ENCODE assay signal across 9 cellular contexts in genomic region chr14:60093606-60094005, GRCh38.
DNase-seq lines count a peak whose midpoint lies in the region; ATAC-seq and TF ChIP-seq lines count a peak whose summit lies in the region.
"Had no signal": no experiment of that assay in that cellular context is flagged by ENCODE, and none has a peak within 500 bp of the region (broad histone marks: within the 10 kb centered on the region; RNA-seq: fewer than 3 reads in every experiment).

No MANE protein-coding gene starts in this region.

- H3K4me3 Mint-ChIP-seq in activated naive CD8-positive, alpha-beta T cell, result peak overlapping the region; percentile 93

- CTCF ChIA-PET in HEK293 (lab: Yijun Ruan, JAX), result no interaction called here

- H3K36me3 Mint-ChIP-seq in activated naive CD8-positive, alpha-beta T cell, result peaks cover 24% of the 10 kb centered on the region

- ATAC-seq in GM18870 (IDR thresholded peaks at IDR 0.05; ENCODE audit: unreplicated experiment) (no peak), HG02588 (IDR thresholded peaks at IDR 0.05; ENCODE audit: unreplicated experiment) (no peak)

- peaks cover 64% of the 10 kb centered on the region for H3K79me2 ChIP-seq in ACC112 (ENCODE audit: control insufficient read depth, insufficient read depth, low read length, unreplicated experiment)

- no peak overlapping the region for H2AFZ ChIP-seq in ACC112 (ENCODE audit: low read length, unreplicated experiment)

- DNase-seq in kidney glomerular epithelial cell (lab: John Stamatoyannopoulos, UW) (peak; percentile 8), NCI-H748 (lab: John Stamatoyannopoulos, UW; ENCODE audit: unreplicated experiment) (no peak), GM03348 (ENCODE audit: low spot score) (no peak)
- DNase-seq: NCI-H187 had no signal

- no peak for TF ChIP-seq CTCF in HEK293 (tag by site-specific recombination; IDR thresholded peaks at IDR 0.05)

- H3K27me3 Mint-ChIP-seq in activated naive CD8-positive, alpha-beta T cell, result no peaks in the 10 kb centered on the region

- peak overlapping the region; percentile 97 for H3K27ac Mint-ChIP-seq in activated naive CD8-positive, alpha-beta T cell

- POLR2A ChIA-PET in HEK293 (lab: Yijun Ruan, JAX), result no interaction called here

- H3K4me3 ChIP-seq in ACC112 (ENCODE audit: low read depth, low read length), result peak overlapping the region; percentile 93
- H3K4me3 ChIP-seq in HEK293 (ENCODE audit: low read depth, low read length), result peak overlapping the region; percentile 64

- no peaks in the 10 kb centered on the region for H3K36me3 ChIP-seq in ACC112 (ENCODE audit: insufficient read depth, low read length)
- H3K36me3 ChIP-seq in HEK293 (ENCODE audit: control insufficient read depth in 2 of 2, insufficient read depth in 1 of 2, low read length in 2 of 2), result peaks cover 0 to 13% of the 10 kb centered on the region in 2 experiments; a peak in 1 of 3 replicates

- peaks cover 4% of the 10 kb centered on the region for H3K9me3 Mint-ChIP-seq in activated naive CD8-positive, alpha-beta T cell (ENCODE audit: low read depth)

- H3K4me1 Mint-ChIP-seq in activated naive CD8-positive, alpha-beta T cell (ENCODE audit: low read depth), result peaks cover 43% of the 10 kb centered on the region

- no peaks in the 10 kb centered on the region for H3K27me3 ChIP-seq in ACC112 (ENCODE audit: insufficient read depth, low read length)

- peaks cover 28% of the 10 kb centered on the region for H3K4me1 ChIP-seq in ACC112 (ENCODE audit: control insufficient read depth, insufficient read depth, low read length, unreplicated experiment)
- peaks cover 19% of the 10 kb centered on the region for H3K4me1 ChIP-seq in HEK293 (ENCODE audit: control insufficient read depth, insufficient read depth, low read length)

- H3K27ac ChIP-seq in ACC112 (ENCODE audit: low read depth, low read length), result peak overlapping the region; percentile 95
- H3K27ac ChIP-seq in HEK293 (ENCODE audit: extremely low read depth, low read depth, low read length), result no peak overlapping the region

- H3K9me3 ChIP-seq in HEK293 (ENCODE audit: control insufficient read depth, insufficient read depth, low read depth, low read length), result no peaks in the 10 kb centered on the region

TF ChIP-seq in HEK293, 187 proteins besides CTCF, POLR2A, EP300 and RAD21:
- TF ChIP-seq, protein P1, sequence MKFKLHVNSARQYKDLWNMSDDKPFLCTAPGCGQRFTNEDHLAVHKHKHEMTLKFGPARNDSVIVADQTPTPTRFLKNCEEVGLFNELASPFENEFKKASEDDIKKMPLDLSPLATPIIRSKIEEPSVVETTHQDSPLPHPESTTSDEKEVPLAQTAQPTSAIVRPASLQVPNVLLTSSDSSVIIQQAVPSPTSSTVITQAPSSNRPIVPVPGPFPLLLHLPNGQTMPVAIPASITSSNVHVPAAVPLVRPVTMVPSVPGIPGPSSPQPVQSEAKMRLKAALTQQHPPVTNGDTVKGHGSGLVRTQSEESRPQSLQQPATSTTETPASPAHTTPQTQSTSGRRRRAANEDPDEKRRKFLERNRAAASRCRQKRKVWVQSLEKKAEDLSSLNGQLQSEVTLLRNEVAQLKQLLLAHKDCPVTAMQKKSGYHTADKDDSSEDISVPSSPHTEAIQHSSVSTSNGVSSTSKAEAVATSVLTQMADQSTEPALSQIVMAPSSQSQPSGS (tag by site-specific recombination; IDR thresholded peaks at IDR 0.05; ENCODE audit: low read depth), result no peak
- no peak for TF ChIP-seq ZNF416 (tag by site-specific recombination; IDR thresholded peaks at IDR 0.05)
- no peak for TF ChIP-seq ZNF561 (tag by site-specific recombination; IDR thresholded peaks at IDR 0.05; ENCODE audit: borderline replicate concordance)
- no peak for TF ChIP-seq YY1 (tag by site-specific recombination; IDR thresholded peaks at IDR 0.05)
